Comparison of ENCODE assay signal across 12 cellular contexts in genomic region chr5:132008163-132008473, GRCh38. TPM values are rescaled to one million over a fixed set of nuclear protein-coding genes. Genes with fewer than 3 reads are reported as not detected.
DNase-seq lines count a peak whose midpoint lies in the region; ATAC-seq and TF ChIP-seq lines count a peak whose summit lies in the region.
"Had no signal": no experiment of that assay in that cellular context is flagged by ENCODE, and none has a peak within 500 bp of the region (broad histone marks: within the 10 kb centered on the region; RNA-seq: fewer than 3 reads in every experiment).

No MANE protein-coding gene starts in this region.

- H3K27me3 Mint-ChIP-seq in neural crest cell (ENCODE audit: low read depth), result peaks cover 48% of the 10 kb centered on the region

- H3K27ac Mint-ChIP-seq in neural crest cell (ENCODE audit: unreplicated experiment), result no peak overlapping the region

- DNase-seq in activated CD8-positive, alpha-beta memory T cell treated with anti-CD3 and anti-CD28 coated beads, Interleukin-2, amount 50 U/mL, for 4 hours, result peak; percentile 11
- DNase-seq in activated CD8-positive, alpha-beta memory T cell treated with anti-CD3 and anti-CD28 coated beads, Interleukin-2, amount 50 U/mL, for 48 hours, result no peak
- DNase-seq in neural crest cell (ENCODE audit: low read depth, low spot score), result no peak
- DNase-seq in H4 (ENCODE audit: low spot score), result no peak
- DNase-seq in mucosa of gallbladder (ENCODE audit: low spot score), result no peak
- no peak for DNase-seq in GF-D8 (lab: John Stamatoyannopoulos, UW)

- peaks cover 19% of the 10 kb centered on the region for H3K4me1 Mint-ChIP-seq in neural crest cell

- peaks cover 3% of the 10 kb centered on the region for H3K9me3 Mint-ChIP-seq in neural crest cell

- H3K4me3 Mint-ChIP-seq in neural crest cell, result peak overlapping the region; percentile 32

- ATAC-seq in HG02759 (IDR thresholded peaks at IDR 0.05; ENCODE audit: unreplicated experiment), result peak; percentile 12

- TF ChIP-seq CTCF in VCaP (conservative IDR thresholded peaks at IDR 0.05), result peak; percentile 52; the same call in 1 of the 2 replicates
- TF ChIP-seq CTCF in neural crest cell (conservative IDR thresholded peaks at IDR 0.05), result peak; percentile 24

- H3K36me3 Mint-ChIP-seq in neural crest cell (ENCODE audit: low read depth), result no peaks in the 10 kb centered on the region

- H3K27ac ChIP-seq in VCaP, result no peak overlapping the region
- H3K27ac ChIP-seq: coronary artery had no signal

RNA-seq across cellular contexts. Expression of gene ACSL6, which starts 3.3 kb away (rescaled TPM):
- total RNA-seq in neural crest cell (0.84 and 1.7 TPM in 2 replicates), mucosa of gallbladder (1.5 TPM)
- 0.43 and 0.46 TPM in 2 replicates for total RNA-seq in H4 (2014; rRNA removed; shearing (Covaris generic))
- total RNA-seq: A673 had no signal

RNA-seq across cellular contexts. Expression of gene IL3, which starts 52.3 kb away (rescaled TPM):
- total RNA-seq in neural crest cell (not detected in 2 replicates), mucosa of gallbladder (not detected)
- total RNA-seq in H4 (2014; rRNA removed; shearing (Covaris generic)), result not detected in 2 replicates
- total RNA-seq: A673, myocyte, temporal lobe had no signal
